ENCODE assay signal across 12 cellular contexts in genomic region chr9:3241290-3241689, GRCh38.
A peak's percentile ranks its signal among the peaks of the same experiment; 100 is the strongest.
DNase-seq lines count a peak whose midpoint lies in the region; ATAC-seq, FAIRE-seq and TF ChIP-seq lines count a peak whose summit lies in the region.
"Had no signal": no experiment of that assay in that cellular context is flagged by ENCODE, and none has a peak within 500 bp of the region (broad histone marks: within the 10 kb centered on the region; RNA-seq: fewer than 3 reads in every experiment).

No MANE protein-coding gene starts in this region.

- peak overlapping the region; percentile 79 for H3K27ac Mint-ChIP-seq in activated naive CD4-positive, alpha-beta T cell treated with anti-CD3 and anti-CD28 coated beads, Interleukin-2, amount 50 U/mL, for 24 hours
- H3K27ac Mint-ChIP-seq in activated naive CD4-positive, alpha-beta T cell treated with anti-CD3 and anti-CD28 coated beads for 36 hours: no peak overlapping the region
- H3K27ac Mint-ChIP-seq in type B pancreatic cell: no peak overlapping the region
- H3K27ac Mint-ChIP-seq: activated CD4-positive, alpha-beta T cell treated with anti-CD3 and anti-CD28 coated beads for 36 hours had no signal

- H3K79me2 ChIP-seq in H1 (ENCODE audit: control insufficient read depth in 1 of 2, insufficient read depth in 2 of 2, low read length in 2 of 2) (no peaks in the 10 kb centered on the region), mesendoderm (ENCODE audit: control insufficient read depth, insufficient read depth, low read length) (no peaks in the 10 kb centered on the region)

- no peak overlapping the region for H3K14ac ChIP-seq in H1 (ENCODE audit: insufficient read length)

- H3K27ac ChIP-seq in H1 (ENCODE audit: low read depth, low read length): no peak overlapping the region
- no peak overlapping the region for H3K27ac ChIP-seq in mesendoderm (ENCODE audit: low read depth, low read length)
- H3K27ac ChIP-seq: adrenal gland, suprapubic skin had no signal

- H2BK5ac ChIP-seq in H1 (ENCODE audit: low read depth, low read length) (no peak overlapping the region), mesendoderm (ENCODE audit: low read length) (no peak overlapping the region)

- no peak for TF ChIP-seq POLR2A in H1 (IDR thresholded peaks at IDR 0.05; ENCODE audit: control extremely low read depth in 1 of 2, low read depth in 2 of 2, low read length in 2 of 2)

- H3K4me2 ChIP-seq in H1 (ENCODE audit: insufficient read depth in 1 of 2, low read depth in 2 of 2, low read length in 2 of 2): no peak overlapping the region
- no peak overlapping the region for H3K4me2 ChIP-seq in mesendoderm (ENCODE audit: low read length)

- H2BK15ac ChIP-seq in H1 (ENCODE audit: low read length): no peak overlapping the region
- no peak overlapping the region for H2BK15ac ChIP-seq in mesendoderm (replicated peaks; ENCODE audit: low read depth)

- H3K36me3 ChIP-seq in H1 (ENCODE audit: control insufficient read depth in 2 of 4, insufficient read depth in 4 of 4, low read length in 3 of 4) (no peaks in the 10 kb centered on the region), mesendoderm (ENCODE audit: control insufficient read depth, insufficient read depth, low read length) (no peaks in the 10 kb centered on the region)
- H3K36me3 ChIP-seq: adrenal gland, suprapubic skin had no signal

- DNase-seq in activated naive CD4-positive, alpha-beta T cell treated with anti-CD3 and anti-CD28 coated beads for 36 hours: no peak
- no peak for DNase-seq in H1 (ENCODE audit: low read depth in 1 of 2, low spot score in 2 of 2)
- peak; percentile 50 for DNase-seq in mesendoderm
- DNase-seq in type B pancreatic cell (ENCODE audit: extremely low spot score, unreplicated experiment): no peak
- DNase-seq in A172 (ENCODE audit: low spot score): no peak
- DNase-seq in NCI-H2196 treated with DMSO at 0.1 percent for 48 hours (lab: John Stamatoyannopoulos, UW; ENCODE audit: unreplicated experiment): no peak

- H3K4me3 ChIP-seq in H1 (ENCODE audit: extremely low read depth in 1 of 4, insufficient read depth in 2 of 4, low read depth in 3 of 4, low read length in 4 of 4) (no peak overlapping the region), mesendoderm (ENCODE audit: low read length) (no peak overlapping the region)
- H3K4me3 ChIP-seq: adrenal gland, suprapubic skin had no signal

- H2BK20ac ChIP-seq in H1 (ENCODE audit: low read length): no peak overlapping the region

- H4K5ac ChIP-seq in H1 (ENCODE audit: insufficient read length, low read depth, low read length) (no peak overlapping the region), mesendoderm (ENCODE audit: low read length) (no peak overlapping the region)

- H3K27me3 ChIP-seq in H1 (replicated peaks in 1 of 4; ENCODE audit: control insufficient read depth in 3 of 4, extremely low read depth in 1 of 4, insufficient read depth in 3 of 4, low read length in 3 of 4) (no peaks in the 10 kb centered on the region), mesendoderm (ENCODE audit: insufficient read depth, low read length, poor library complexity) (no peaks in the 10 kb centered on the region)
- H3K27me3 ChIP-seq: adrenal gland, suprapubic skin had no signal

- H4K8ac ChIP-seq in H1 (ENCODE audit: extremely low read depth, insufficient read depth, low read length) (no peak overlapping the region), mesendoderm (ENCODE audit: low read depth, low read length) (no peak overlapping the region)

- CTCF ChIA-PET in activated naive CD4-positive, alpha-beta T cell treated with anti-CD3 and anti-CD28 coated beads for 36 hours (lab: Charles Lee): interaction anchor here (0.6 to 2.8 kb wide), 23 partner anchors 9 to 1139 kb away, joined by 3 to 33 read pairs (median 4); no protein-coding TSS in a partner anchor
- CTCF ChIA-PET in H1 (lab: Charles Lee; ENCODE audit: partially characterized antibody): interaction anchor here (0.7 to 5.1 kb wide), 14 partner anchors 12 to 1098 kb away, joined by 3 to 44 read pairs (median 4); no protein-coding TSS in a partner anchor

- no peaks in the 10 kb centered on the region for H4K20me1 ChIP-seq in H1 (replicated peaks in 1 of 2; ENCODE audit: control insufficient read depth in 1 of 2, insufficient read depth in 2 of 2, low read length in 2 of 2)

- 25% methylated on average over 3 of the region's 3 CpGs; no CpG with 5 or more reads in 1 of the 2 experiments for WGBS in H1 (ENCODE audit: extremely low coverage in 1 of 2, insufficient coverage in 1 of 2, insufficient read length in 1 of 2, insufficient replicate concordance in 2 of 2, low coverage in 1 of 2, low lambda C conversion rate in 2 of 2, missing lambda C conversion rate in 1 of 2), 2 experiments
- WGBS in mesendoderm (ENCODE audit: extremely low coverage, insufficient coverage, low lambda C conversion rate): no CpG with 5 or more reads among the region's 3 CpGs

- no peak overlapping the region; the same call in 1 of the 2 replicates for H3K18ac ChIP-seq in H1 (ENCODE audit: extremely low read depth, low read length)
- no peak overlapping the region for H3K18ac ChIP-seq in mesendoderm (ENCODE audit: low read length)

- no peak overlapping the region for H3K4me3 Mint-ChIP-seq in activated naive CD4-positive, alpha-beta T cell treated with anti-CD3 and anti-CD28 coated beads, Interleukin-2, amount 50 U/mL, for 24 hours
- no peak overlapping the region for H3K4me3 Mint-ChIP-seq in activated naive CD4-positive, alpha-beta T cell treated with anti-CD3 and anti-CD28 coated beads for 36 hours
- H3K4me3 Mint-ChIP-seq in type B pancreatic cell: peak overlapping the region; percentile 46
- H3K4me3 Mint-ChIP-seq: activated CD4-positive, alpha-beta T cell treated with anti-CD3 and anti-CD28 coated beads for 36 hours had no signal

- H3K9ac ChIP-seq in H1 (replicated peaks in 1 of 4; ENCODE audit: extremely low read depth in 1 of 4, low read depth in 3 of 4, low read length in 3 of 4) (no peak overlapping the region), mesendoderm (ENCODE audit: low read length) (no peak overlapping the region)

- no peak overlapping the region for H4K91ac ChIP-seq in H1 (replicated peaks; ENCODE audit: insufficient read length, low read length)

- intact Hi-C loops in activated naive CD4-positive, alpha-beta T cell treated with anti-CD3 and anti-CD28 coated beads for 36 hours (cut with micrococcal nuclease): loop anchor here (2.0 to 5.0 kb wide), 7 partner anchors 284 to 1126 kb away; no protein-coding TSS in a partner anchor

- no peak overlapping the region for H3K56ac ChIP-seq in H1 (replicated peaks; ENCODE audit: insufficient read length, low read depth, low read length)
- H3K56ac ChIP-seq in mesendoderm (ENCODE audit: low read length): no peak overlapping the region

- no peaks in the 10 kb centered on the region for H3K23me2 ChIP-seq in H1 (ENCODE audit: low read depth, low read length)

- no peak for FAIRE-seq in H1 (lab: Jason Lieb, UNC)
- FAIRE-seq: small intestine had no signal

- POLR2A ChIA-PET in H1 (lab: Charles Lee; ENCODE audit: partially characterized antibody): interaction anchor here (1.0 to 1.5 kb wide), 2 partner anchors 284 to 286 kb away, joined by 3 to 4 read pairs; partner anchors contain the start of gene RFX3

- TF ChIP-seq CTCF in H1 (IDR thresholded peaks at IDR 0.05; ENCODE audit: control extremely low read depth in 1 of 3, insufficient read depth in 1 of 3, low read depth in 1 of 3, low read length in 3 of 3) (no peak), type B pancreatic cell (conservative IDR thresholded peaks at IDR 0.05) (no peak)

- H3K4ac ChIP-seq in H1 (replicated peaks; ENCODE audit: insufficient read length, low read depth, low read length): no peak overlapping the region
- H3K4ac ChIP-seq in mesendoderm (ENCODE audit: low read depth, low read length): no peak overlapping the region

- H2AFZ ChIP-seq in H1 (ENCODE audit: low read length): no peak overlapping the region

- H3K9me3 Mint-ChIP-seq in activated naive CD4-positive, alpha-beta T cell treated with anti-CD3 and anti-CD28 coated beads, Interleukin-2, amount 50 U/mL, for 24 hours: no peaks in the 10 kb centered on the region
- H3K9me3 Mint-ChIP-seq in activated naive CD4-positive, alpha-beta T cell treated with anti-CD3 and anti-CD28 coated beads for 36 hours: no peaks in the 10 kb centered on the region
- H3K9me3 Mint-ChIP-seq in type B pancreatic cell: no peaks in the 10 kb centered on the region

- peaks cover 11% of the 10 kb centered on the region for H3K36me3 Mint-ChIP-seq in activated naive CD4-positive, alpha-beta T cell treated with anti-CD3 and anti-CD28 coated beads, Interleukin-2, amount 50 U/mL, for 24 hours
- peaks cover 6% of the 10 kb centered on the region for H3K36me3 Mint-ChIP-seq in activated naive CD4-positive, alpha-beta T cell treated with anti-CD3 and anti-CD28 coated beads for 36 hours (ENCODE audit: low read depth)
- H3K36me3 Mint-ChIP-seq in type B pancreatic cell: peaks cover 16% of the 10 kb centered on the region

- TF ChIP-seq EP300 in H1 (IDR thresholded peaks at IDR 0.05; ENCODE audit: borderline replicate concordance in 1 of 2, low read depth in 2 of 2, low read length in 2 of 2): no peak

- H3K79me1 ChIP-seq in H1 (ENCODE audit: low read depth, low read length) (no peaks in the 10 kb centered on the region), mesendoderm (ENCODE audit: low read length) (no peaks in the 10 kb centered on the region)

- no peak overlapping the region for H2BK120ac ChIP-seq in H1 (replicated peaks; ENCODE audit: low read depth, low read length)
- no peak overlapping the region for H2BK120ac ChIP-seq in mesendoderm (ENCODE audit: low read depth, low read length)

- no peak for TF ChIP-seq RAD21 in H1 (IDR thresholded peaks at IDR 0.05 in 1 of 2, conservative IDR thresholded peaks at IDR 0.05 in 1 of 2; ENCODE audit: low read depth in 2 of 2, low read length in 2 of 2)

- peaks cover 0 to 5% (median 2%) of the 10 kb centered on the region in 4 experiments; a peak in 4 of 7 replicates for H3K4me1 ChIP-seq in H1 (replicated peaks in 1 of 4; ENCODE audit: control insufficient read depth in 3 of 4, insufficient read depth in 4 of 4, low read length in 3 of 4)
- H3K4me1 ChIP-seq in mesendoderm (ENCODE audit: control insufficient read depth, low read depth, low read length): no peaks in the 10 kb centered on the region
- H3K4me1 ChIP-seq: suprapubic skin had no signal

- H2AK5ac ChIP-seq in H1 (ENCODE audit: low read depth, low read length): no peak overlapping the region
- H2AK5ac ChIP-seq in mesendoderm (ENCODE audit: low read length): no peak overlapping the region

- H3K23ac ChIP-seq in H1 (ENCODE audit: insufficient read length): no peak overlapping the region
- H3K23ac ChIP-seq in mesendoderm (ENCODE audit: low read length): no peak overlapping the region

- no peaks in the 10 kb centered on the region for H3K9me3 ChIP-seq in H1 (ENCODE audit: insufficient read depth in 2 of 2, low read depth in 1 of 2, low read length in 1 of 2)
- H3K9me3 ChIP-seq: adrenal gland, suprapubic skin had no signal

- no peaks in the 10 kb centered on the region for H3K27me3 Mint-ChIP-seq in activated naive CD4-positive, alpha-beta T cell treated with anti-CD3 and anti-CD28 coated beads, Interleukin-2, amount 50 U/mL, for 24 hours
- no peaks in the 10 kb centered on the region for H3K27me3 Mint-ChIP-seq in activated naive CD4-positive, alpha-beta T cell treated with anti-CD3 and anti-CD28 coated beads for 36 hours (ENCODE audit: low read depth)
- no peaks in the 10 kb centered on the region for H3K27me3 Mint-ChIP-seq in type B pancreatic cell
- H3K27me3 Mint-ChIP-seq: activated CD4-positive, alpha-beta T cell treated with anti-CD3 and anti-CD28 coated beads for 36 hours had no signal

- ATAC-seq in HG02588 (IDR thresholded peaks at IDR 0.05; ENCODE audit: unreplicated experiment): no peak

- no peak overlapping the region; the same call in 1 of the 2 replicates for H2BK12ac ChIP-seq in H1 (ENCODE audit: low read depth, low read length)

- no peaks in the 10 kb centered on the region for H3K4me1 Mint-ChIP-seq in activated naive CD4-positive, alpha-beta T cell treated with anti-CD3 and anti-CD28 coated beads, Interleukin-2, amount 50 U/mL, for 24 hours
- H3K4me1 Mint-ChIP-seq in activated naive CD4-positive, alpha-beta T cell treated with anti-CD3 and anti-CD28 coated beads for 36 hours (ENCODE audit: low read depth): peaks cover 7% of the 10 kb centered on the region
- peaks cover 8% of the 10 kb centered on the region for H3K4me1 Mint-ChIP-seq in type B pancreatic cell (ENCODE audit: unreplicated experiment)
